ENCODE assay signal across 8 cellular contexts in the genomic region with DNA sequence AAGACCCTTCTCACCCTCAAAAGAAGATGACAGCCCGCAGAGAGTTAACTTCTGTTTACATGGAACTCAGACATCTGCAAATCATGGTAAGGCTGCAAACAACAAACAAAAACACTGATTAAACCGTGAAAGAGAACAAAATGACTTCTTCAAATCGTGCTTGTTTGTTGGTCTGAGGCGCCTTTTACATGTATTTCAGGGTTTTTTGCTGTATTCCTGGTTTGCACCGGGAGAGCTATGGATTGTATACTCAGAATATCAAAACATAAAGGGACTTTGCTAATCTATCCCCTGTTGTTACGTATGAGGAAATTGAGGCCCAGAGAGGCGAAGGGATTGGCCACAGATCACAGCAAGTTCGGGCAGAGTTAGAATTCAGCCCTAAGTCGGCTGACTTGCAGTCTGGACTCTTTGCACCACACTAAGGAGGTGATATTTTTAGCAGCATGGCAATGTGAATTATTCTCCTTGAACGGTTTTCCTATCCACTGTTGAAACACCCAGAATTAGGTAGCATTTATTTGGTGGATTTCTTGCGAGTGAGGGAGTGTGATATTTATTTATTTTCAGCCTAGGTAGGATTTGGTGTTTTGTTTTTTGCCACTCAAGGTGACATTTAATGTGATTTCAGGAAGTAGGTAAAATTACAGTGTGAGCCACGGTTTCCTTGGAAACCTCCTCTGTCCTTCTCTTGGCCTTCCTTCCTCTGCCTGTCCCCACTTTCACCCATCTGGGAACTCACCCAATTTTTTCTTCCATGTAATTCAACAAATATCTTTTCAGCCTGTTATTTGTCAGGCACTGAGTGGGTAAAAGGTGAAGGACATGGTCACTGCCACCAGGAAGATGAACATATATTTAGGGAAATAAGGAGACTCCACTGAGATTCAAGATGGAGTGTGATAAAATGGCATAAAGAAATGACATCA.
DNase-seq lines count a peak whose midpoint lies in the region; FAIRE-seq lines count a peak whose summit lies in the region.

No MANE protein-coding gene starts in this region.

- FAIRE-seq in GM19239 (lab: Jason Lieb, UNC) = no peak

- peaks cover 2% of the 10 kb centered on the region for H3K36me3 Mint-ChIP-seq in activated naive CD4-positive, alpha-beta T cell treated with anti-CD3 and anti-CD28 coated beads, Interleukin-2, amount 50 U/mL, for 24 hours

- peaks cover 65% of the 10 kb centered on the region for H3K4me1 Mint-ChIP-seq in activated naive CD4-positive, alpha-beta T cell treated with anti-CD3 and anti-CD28 coated beads, Interleukin-2, amount 50 U/mL, for 24 hours

- H3K9me3 Mint-ChIP-seq in activated naive CD4-positive, alpha-beta T cell treated with anti-CD3 and anti-CD28 coated beads, Interleukin-2, amount 50 U/mL, for 24 hours = no peaks in the 10 kb centered on the region

- DNase-seq in GM03348 (ENCODE audit: low spot score) = peak; percentile 44
- DNase-seq in MV-4-11 (lab: John Stamatoyannopoulos, UW) = peak; percentile 39
- DNase-seq in globus pallidus (ENCODE audit: low spot score) = peak; percentile 49
- peak; percentile 60 for DNase-seq in pons (ENCODE audit: low spot score)
- DNase-seq in hepatic stellate cell (ENCODE audit: low spot score) = no peak
- DNase-seq in GM19239 (ENCODE audit: insufficient read length, low spot score) = no peak
- DNase-seq in stimulated activated CD4-positive, alpha-beta T cell treated with anti-CD3 and anti-CD28 coated beads, Interleukin-1b, Interleukin-23, amount 100 ng/mL, for 48 hours = no peak

- H3K4me3 Mint-ChIP-seq in activated naive CD4-positive, alpha-beta T cell treated with anti-CD3 and anti-CD28 coated beads, Interleukin-2, amount 50 U/mL, for 24 hours = peak overlapping the region; percentile 98

- H3K27ac Mint-ChIP-seq in activated naive CD4-positive, alpha-beta T cell treated with anti-CD3 and anti-CD28 coated beads, Interleukin-2, amount 50 U/mL, for 24 hours = peak overlapping the region; percentile 96

- H3K27me3 Mint-ChIP-seq in activated naive CD4-positive, alpha-beta T cell treated with anti-CD3 and anti-CD28 coated beads, Interleukin-2, amount 50 U/mL, for 24 hours = no peaks in the 10 kb centered on the region

Comparison
In these comparisons a context has a peak if more than half of its experiments do, and no peak if none do; other contexts are left out.
1. DNase-seq: peak in GM03348 (single experiment), MV-4-11 (single experiment), globus pallidus (single experiment) and pons (single experiment); none in hepatic stellate cell (single experiment), GM19239 (single experiment) and stimulated activated CD4-positive, alpha-beta T cell treated with anti-CD3 and anti-CD28 coated beads, Interleukin-1b, Interleukin-23, amount 100 ng/mL, for 48 hours (single experiment).